In genomic region chr1:234150892-234151291, GRCh38 we compare ENCODE assay signal across 12 cellular contexts.
DNase-seq lines count a peak whose midpoint lies in the region; ATAC-seq and TF ChIP-seq lines count a peak whose summit lies in the region.
"Had no signal": no experiment of that assay in that cellular context is flagged by ENCODE, and none has a peak within 500 bp of the region (broad histone marks: within the 10 kb centered on the region; RNA-seq: fewer than 3 reads in every experiment).

No MANE protein-coding gene starts in this region.

- H3K27me3 ChIP-seq in mesendoderm (ENCODE audit: insufficient read depth, low read length, poor library complexity) (no peaks in the 10 kb centered on the region), testis (no peaks in the 10 kb centered on the region), brain microvascular endothelial cell (replicated peaks) (no peaks in the 10 kb centered on the region)

- no peak overlapping the region for H3K18ac ChIP-seq in mesendoderm (ENCODE audit: low read length)

- no peaks in the 10 kb centered on the region for H3K79me2 ChIP-seq in mesendoderm (ENCODE audit: control insufficient read depth, insufficient read depth, low read length)

- no peak overlapping the region for H2BK15ac ChIP-seq in mesendoderm (replicated peaks; ENCODE audit: low read depth)

- ATAC-seq in activated T-helper 17 cell treated with anti-CD3 and anti-CD28 coated beads, Interleukin-2, amount 50 U/mL, for 72 hours (replicated peaks) = no peak
- ATAC-seq: CD8-positive, alpha-beta T cell had no signal

- H3K4me3 Mint-ChIP-seq in HFFc6 = peak overlapping the region; percentile 61; the same call in 1 of the 2 replicates
- no peak overlapping the region for H3K4me3 Mint-ChIP-seq in activated T-helper 17 cell treated with anti-CD3 and anti-CD28 coated beads, Interleukin-2, amount 50 U/mL, for 72 hours
- H3K4me3 Mint-ChIP-seq: CD14-positive monocyte; CD8-positive, alpha-beta T cell had no signal

- no peak overlapping the region for H4K8ac ChIP-seq in mesendoderm (ENCODE audit: low read depth, low read length)

- H3K4me2 ChIP-seq in mesendoderm (ENCODE audit: low read length) = no peak overlapping the region

- H3K4me1 Mint-ChIP-seq in HFFc6 (ENCODE audit: low read depth) = peaks cover 42% of the 10 kb centered on the region
- H3K4me1 Mint-ChIP-seq in activated T-helper 17 cell treated with anti-CD3 and anti-CD28 coated beads, Interleukin-2, amount 50 U/mL, for 72 hours = peaks cover 7% of the 10 kb centered on the region
- H3K4me1 Mint-ChIP-seq: CD14-positive monocyte had no signal

- H3K4ac ChIP-seq in mesendoderm (ENCODE audit: low read depth, low read length) = no peak overlapping the region

- H3K27ac ChIP-seq in mesendoderm (ENCODE audit: low read depth, low read length) = no peak overlapping the region
- H3K27ac ChIP-seq in testis = no peak overlapping the region
- no peak overlapping the region for H3K27ac ChIP-seq in brain microvascular endothelial cell

- H3K4me3 ChIP-seq in mesendoderm (ENCODE audit: low read length) (no peak overlapping the region), testis (no peak overlapping the region), brain microvascular endothelial cell (ENCODE audit: low read depth, low read length) (no peak overlapping the region)

- H2BK5ac ChIP-seq in mesendoderm (ENCODE audit: low read length) = no peak overlapping the region

- H4K5ac ChIP-seq in mesendoderm (ENCODE audit: low read length) = no peak overlapping the region

- H3K4me1 ChIP-seq in mesendoderm (ENCODE audit: control insufficient read depth, low read depth, low read length) (peaks cover 3% of the 10 kb centered on the region), testis (no peaks in the 10 kb centered on the region)

- H3K9ac ChIP-seq in mesendoderm (ENCODE audit: low read length) = peak overlapping the region; percentile 10

- peaks cover 12% of the 10 kb centered on the region for H3K9me3 Mint-ChIP-seq in HFFc6
- H3K9me3 Mint-ChIP-seq in activated T-helper 17 cell treated with anti-CD3 and anti-CD28 coated beads, Interleukin-2, amount 50 U/mL, for 72 hours = no peaks in the 10 kb centered on the region

- H3K79me1 ChIP-seq in mesendoderm (ENCODE audit: low read length) = no peaks in the 10 kb centered on the region

- H3K23ac ChIP-seq in mesendoderm (ENCODE audit: low read length) = no peak overlapping the region

- no CpG with 5 or more reads among the region's 2 CpGs for WGBS in mesendoderm (ENCODE audit: extremely low coverage, insufficient coverage, low lambda C conversion rate)
- 76 to 80% methylated on average over 2 of the region's 2 CpGs for WGBS in testis, 2 donors

- intact Hi-C loops in testis (cut with DNase I; ENCODE audit: low total_unique reads) = no loop called here

- H3K9me3 ChIP-seq in testis = no peaks in the 10 kb centered on the region

- TF ChIP-seq POLR2A in testis (IDR thresholded peaks at IDR 0.05) = no peak

- no peak overlapping the region for H2BK120ac ChIP-seq in mesendoderm (ENCODE audit: low read depth, low read length)

- H3K36me3 ChIP-seq in mesendoderm (ENCODE audit: control insufficient read depth, insufficient read depth, low read length) (no peaks in the 10 kb centered on the region), testis (ENCODE audit: low read depth, missing control alignments) (no peaks in the 10 kb centered on the region), brain microvascular endothelial cell (replicated peaks) (no peaks in the 10 kb centered on the region)

- H3K27ac Mint-ChIP-seq in HFFc6 = peak overlapping the region; percentile 85; the same call in 1 of the 2 replicates
- peak overlapping the region; percentile 19 for H3K27ac Mint-ChIP-seq in activated T-helper 17 cell treated with anti-CD3 and anti-CD28 coated beads, Interleukin-2, amount 50 U/mL, for 72 hours
- H3K27ac Mint-ChIP-seq: CD8-positive, alpha-beta T cell had no signal

- no peak for DNase-seq in HFFc6
- DNase-seq in mesendoderm = peak; percentile 30
- DNase-seq in testis = no peak
- no peak for DNase-seq in brain microvascular endothelial cell
- DNase-seq in NCI-H1930 (lab: John Stamatoyannopoulos, UW) = no peak
- DNase-seq: CD8-positive, alpha-beta T cell; COR-L47; DMS153; DMS79 treated with DMSO at 0.1 percent for 48 hours; EL had no signal

- H3K36me3 Mint-ChIP-seq in HFFc6 (ENCODE audit: low read depth) = no peaks in the 10 kb centered on the region
- no peaks in the 10 kb centered on the region for H3K36me3 Mint-ChIP-seq in activated T-helper 17 cell treated with anti-CD3 and anti-CD28 coated beads, Interleukin-2, amount 50 U/mL, for 72 hours (ENCODE audit: low read depth)
- H3K36me3 Mint-ChIP-seq: CD14-positive monocyte; CD8-positive, alpha-beta T cell had no signal

- TF ChIP-seq CTCF in HFFc6 (IDR thresholded peaks at IDR 0.05) (no peak), testis (IDR thresholded peaks at IDR 0.05) (no peak), brain microvascular endothelial cell (IDR thresholded peaks at IDR 0.05; ENCODE audit: low read depth, low read length, missing control alignments) (no peak)

- peak overlapping the region; percentile 66 for H3K56ac ChIP-seq in mesendoderm (ENCODE audit: low read length)

- H3K27me3 Mint-ChIP-seq in HFFc6 (ENCODE audit: insufficient read depth) = no peaks in the 10 kb centered on the region
- peaks cover 50% of the 10 kb centered on the region for H3K27me3 Mint-ChIP-seq in activated T-helper 17 cell treated with anti-CD3 and anti-CD28 coated beads, Interleukin-2, amount 50 U/mL, for 72 hours

- in situ Hi-C loops in brain microvascular endothelial cell (cut with HindIII; ENCODE audit: low pct_ligation_motif_present, low sequenced_read_pairs) = no loop called here

- H2AK5ac ChIP-seq in mesendoderm (ENCODE audit: low read length) = no peak overlapping the region
